ENCODE assay signal across 8 cellular contexts in genomic region chr11:67303989-67304411, GRCh38. TPM values are rescaled to one million over a fixed set of nuclear protein-coding genes. Genes with fewer than 3 reads are reported as not detected.
DNase-seq lines count a peak whose midpoint lies in the region; ATAC-seq and TF ChIP-seq lines count a peak whose summit lies in the region.

No MANE protein-coding gene starts in this region.

- H3K9me3 ChIP-seq in RWPE2 (ENCODE audit: severe bottlenecking), result no peaks in the 10 kb centered on the region

- peaks cover 13% of the 10 kb centered on the region for H3K4me1 ChIP-seq in RWPE2 (ENCODE audit: insufficient read depth, poor library complexity, severe bottlenecking)

- no TSS peak for BruUV-seq in Calu3 (replicated peaks; lab: Mats Ljungman, UMichigan)

- intact Hi-C loops in Calu3 (cut with micrococcal nuclease; ENCODE audit: unreplicated experiment), result loop anchor here (5.0 kb wide), 1 partner anchor 157 kb away; no protein-coding TSS in a partner anchor

- no peak overlapping the region for H3K27ac Mint-ChIP-seq in Calu3 (ENCODE audit: unreplicated experiment)
- no peak overlapping the region for H3K27ac Mint-ChIP-seq in natural killer cell treated with Interleukin-12 subunit alpha and Interleukin-12 subunit beta and Interleukin-15 and Interleukin-18, amount 100 ng/mL, for 72 hours

- peak; percentile 60 for DNase-seq in Calu3
- peak; percentile 62 for DNase-seq in RWPE2 (ENCODE audit: low spot score)
- DNase-seq in epithelial cell of prostate (ENCODE audit: low read depth, low spot score), result no peak
- no peak for DNase-seq in natural killer cell treated with Interleukin-12 subunit alpha and Interleukin-12 subunit beta and Interleukin-15 and Interleukin-18, amount 100 ng/mL, for 72 hours (ENCODE audit: low spot score)
- DNase-seq in NCI-H1436 (lab: John Stamatoyannopoulos, UW), result no peak
- DNase-seq in NCI-H2107 (lab: John Stamatoyannopoulos, UW), result no peak
- DNase-seq in RKO (ENCODE audit: low spot score), result no peak
- no peak for DNase-seq in NCI-H524 (lab: John Stamatoyannopoulos, UW)

- H3K27ac ChIP-seq in RWPE2 (ENCODE audit: poor library complexity, severe bottlenecking) (peak overlapping the region; percentile 82), epithelial cell of prostate (peak overlapping the region; percentile 86)

- H3K36me3 Mint-ChIP-seq in Calu3 (ENCODE audit: insufficient read depth, unreplicated experiment), result peaks cover 64% of the 10 kb centered on the region
- H3K36me3 Mint-ChIP-seq in natural killer cell treated with Interleukin-12 subunit alpha and Interleukin-12 subunit beta and Interleukin-15 and Interleukin-18, amount 100 ng/mL, for 72 hours, result no peaks in the 10 kb centered on the region

- peaks cover 43% of the 10 kb centered on the region for H3K36me3 ChIP-seq in RWPE2 (ENCODE audit: low read depth)

- CTCF ChIA-PET in Calu3 (lab: Charles Lee), result interaction anchor here (0.7 to 2.7 kb wide), 4 partner anchors 9 to 78 kb away, joined by 3 to 15 read pairs (median 5); partner anchors contain the start of gene ANKRD13D

- H3K27me3 Mint-ChIP-seq in Calu3 (ENCODE audit: unreplicated experiment), result no peaks in the 10 kb centered on the region
- no peaks in the 10 kb centered on the region for H3K27me3 Mint-ChIP-seq in natural killer cell treated with Interleukin-12 subunit alpha and Interleukin-12 subunit beta and Interleukin-15 and Interleukin-18, amount 100 ng/mL, for 72 hours

- peak overlapping the region; percentile 70 for H3K4me3 Mint-ChIP-seq in Calu3 (ENCODE audit: low read depth, unreplicated experiment)
- peak overlapping the region; percentile 54 for H3K4me3 Mint-ChIP-seq in natural killer cell treated with Interleukin-12 subunit alpha and Interleukin-12 subunit beta and Interleukin-15 and Interleukin-18, amount 100 ng/mL, for 72 hours

- no peaks in the 10 kb centered on the region for H3K9me3 Mint-ChIP-seq in Calu3 (ENCODE audit: low read depth, unreplicated experiment)
- no peaks in the 10 kb centered on the region for H3K9me3 Mint-ChIP-seq in natural killer cell treated with Interleukin-12 subunit alpha and Interleukin-12 subunit beta and Interleukin-15 and Interleukin-18, amount 100 ng/mL, for 72 hours

- H3K4me1 Mint-ChIP-seq in Calu3 (ENCODE audit: low read depth, unreplicated experiment), result peaks cover 10% of the 10 kb centered on the region
- peaks cover 0 to 8% of the 10 kb centered on the region in 2 donors for H3K4me1 Mint-ChIP-seq in natural killer cell treated with Interleukin-12 subunit alpha and Interleukin-12 subunit beta and Interleukin-15 and Interleukin-18, amount 100 ng/mL, for 72 hours (ENCODE audit: low read depth in 2 of 2)

- H3K4me3 ChIP-seq in RWPE2 (ENCODE audit: severe bottlenecking), result peak overlapping the region; percentile 68

- peak; percentile 10; the same call in 2 of the 3 replicates for ATAC-seq in RWPE2 (ENCODE audit: low read depth)
- peak; percentile 1 to 46 for ATAC-seq in natural killer cell treated with Interleukin-12 subunit alpha and Interleukin-12 subunit beta and Interleukin-15 and Interleukin-18, amount 100 ng/mL, for 72 hours

- TF ChIP-seq CTCF in Calu3 (IDR thresholded peaks at IDR 0.05; ENCODE audit: unreplicated experiment) (no peak), RWPE2 (IDR thresholded peaks at IDR 0.05; ENCODE audit: poor library complexity, severe bottlenecking) (no peak)

- no peaks in the 10 kb centered on the region for H3K27me3 ChIP-seq in RWPE2 (ENCODE audit: insufficient read depth, poor library complexity, severe bottlenecking)

RNA-seq across cellular contexts. Expression of gene SSH3, which starts 0.7 kb away (rescaled TPM):
- 73.0 and 84.3 TPM in 2 replicates for total RNA-seq in Calu3 (2022)
- 10 to 100 TPM; 19.2 to 32.3 TPM for total RNA-seq in natural killer cell treated with Interleukin-12 subunit alpha and Interleukin-12 subunit beta and Interleukin-15 and Interleukin-18, amount 100 ng/mL, for 72 hours

RNA-seq across cellular contexts. Expression of gene ANKRD13D, which starts 14.9 kb away (rescaled TPM):
- total RNA-seq in Calu3 (2022), result 50.8 and 58.5 TPM in 2 replicates
- total RNA-seq in natural killer cell treated with Interleukin-12 subunit alpha and Interleukin-12 subunit beta and Interleukin-15 and Interleukin-18, amount 100 ng/mL, for 72 hours, result 100 to 1,000 TPM; 182 to 231 TPM

RNA-seq across cellular contexts. Expression of gene GRK2, which starts 37.7 kb away (rescaled TPM):
- 69.8 and 71.3 TPM in 2 replicates for total RNA-seq in Calu3 (2022)
- 100 to 1,000 TPM; 394 to 432 TPM for total RNA-seq in natural killer cell treated with Interleukin-12 subunit alpha and Interleukin-12 subunit beta and Interleukin-15 and Interleukin-18, amount 100 ng/mL, for 72 hours

RNA-seq across cellular contexts. Expression of gene POLD4, which starts 49.3 kb away (rescaled TPM):
- total RNA-seq in Calu3 (2022), result 95.1 and 119 TPM in 2 replicates
- total RNA-seq in natural killer cell treated with Interleukin-12 subunit alpha and Interleukin-12 subunit beta and Interleukin-15 and Interleukin-18, amount 100 ng/mL, for 72 hours, result 10 to 100 TPM; 25.7 to 46.4 TPM

Comparison
In these comparisons a context has a peak if more than half of its experiments do, and no peak if none do; other contexts are left out.
1. DNase-seq: peak in Calu3 (single experiment) and RWPE2 (single experiment); none in epithelial cell of prostate (single experiment), natural killer cell treated with Interleukin-12 subunit alpha and Interleukin-12 subunit beta and Interleukin-15 and Interleukin-18, amount 100 ng/mL, for 72 hours (single experiment), NCI-H1436 (single experiment), NCI-H2107 (single experiment), RKO (single experiment) and NCI-H524 (0 of 2).